In the genomic region with DNA sequence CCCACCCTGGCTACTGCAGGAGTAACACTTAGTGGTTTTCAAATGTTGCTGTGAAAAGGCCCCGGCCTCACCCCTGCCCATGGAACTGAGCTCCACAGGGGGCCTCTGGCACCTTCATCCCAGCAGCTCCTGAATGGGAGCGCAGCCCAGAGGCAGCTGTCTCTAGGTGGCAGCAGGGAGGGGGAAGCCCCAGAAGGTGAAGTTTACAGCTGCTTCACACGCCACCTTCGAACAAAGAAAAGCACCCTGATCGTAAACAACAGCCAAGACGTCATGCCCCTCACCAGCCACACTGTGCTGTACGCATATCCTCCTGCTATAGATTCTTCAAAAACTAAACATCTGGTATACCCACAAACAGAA, we compare ENCODE assay signal across 10 cellular contexts.
DNase-seq lines count a peak whose midpoint lies in the region; ATAC-seq and TF ChIP-seq lines count a peak whose summit lies in the region.
"Had no signal": no experiment of that assay in that cellular context is flagged by ENCODE, and none has a peak within 500 bp of the region (broad histone marks: within the 10 kb centered on the region; RNA-seq: fewer than 3 reads in every experiment).

No MANE protein-coding gene starts in this region.

- TF ChIP-seq CTCF in OCI-LY7 (conservative IDR thresholded peaks at IDR 0.05; ENCODE audit: low read length) (peak; percentile 51), kidney epithelial cell (IDR thresholded peaks at IDR 0.05; ENCODE audit: insufficient read depth, low read length, poor library complexity, severe bottlenecking) (peak; percentile 37)

- BruUV-seq in OCI-LY7 (replicated peaks; lab: Mats Ljungman, UMichigan), result no TSS peak

- H3K4me1 ChIP-seq in OCI-LY7 (ENCODE audit: insufficient read depth, low read length, poor library complexity, severe bottlenecking), result no peaks in the 10 kb centered on the region
- H3K4me1 ChIP-seq: lower lobe of right lung had no signal

- H4K20me1 ChIP-seq in OCI-LY7 (ENCODE audit: insufficient read depth, low read length), result no peaks in the 10 kb centered on the region

- no peaks in the 10 kb centered on the region for H3K9me2 ChIP-seq in OCI-LY7 (ENCODE audit: insufficient read depth, low read length)

- H3K27ac Mint-ChIP-seq in activated CD8-positive, alpha-beta T cell treated with anti-CD3 and anti-CD28 coated beads, Interleukin-2, amount 10 ng/mL, durations not matched to agents 7 days and 5 days, result no peak overlapping the region
- H3K27ac Mint-ChIP-seq: activated T-cell treated with anti-CD3 and anti-CD28 coated beads, Interleukin-2, amount 50 U/mL, for 24 hours had no signal

- no peak overlapping the region for H3K4me3 Mint-ChIP-seq in activated CD8-positive, alpha-beta T cell treated with anti-CD3 and anti-CD28 coated beads, Interleukin-2, amount 10 ng/mL, durations not matched to agents 7 days and 5 days
- H3K4me3 Mint-ChIP-seq: activated T-cell treated with anti-CD3 and anti-CD28 coated beads, Interleukin-2, amount 50 U/mL, for 24 hours had no signal

- H3K27me3 ChIP-seq in kidney epithelial cell (ENCODE audit: control insufficient read depth, insufficient read depth, low read length), result no peaks in the 10 kb centered on the region

- no peaks in the 10 kb centered on the region for H3K4me1 Mint-ChIP-seq in activated CD8-positive, alpha-beta T cell treated with anti-CD3 and anti-CD28 coated beads, Interleukin-2, amount 10 ng/mL, durations not matched to agents 7 days and 5 days (ENCODE audit: low read depth)

- no peaks in the 10 kb centered on the region for H3K36me3 ChIP-seq in OCI-LY7 (ENCODE audit: insufficient read depth, low read length)
- H3K36me3 ChIP-seq in kidney epithelial cell (ENCODE audit: control insufficient read depth, insufficient read depth, low read length), result no peaks in the 10 kb centered on the region
- H3K36me3 ChIP-seq: lower lobe of right lung had no signal

- H3K4me3 ChIP-seq in OCI-LY7 (ENCODE audit: low read depth, low read length, poor library complexity, severe bottlenecking) (no peak overlapping the region), kidney epithelial cell (ENCODE audit: low read depth, low read length) (no peak overlapping the region)
- H3K4me3 ChIP-seq: lower lobe of right lung had no signal

- no peaks in the 10 kb centered on the region for H3K36me3 Mint-ChIP-seq in activated CD8-positive, alpha-beta T cell treated with anti-CD3 and anti-CD28 coated beads, Interleukin-2, amount 10 ng/mL, durations not matched to agents 7 days and 5 days (ENCODE audit: low read depth)

- no peaks in the 10 kb centered on the region for H3K27me3 Mint-ChIP-seq in activated CD8-positive, alpha-beta T cell treated with anti-CD3 and anti-CD28 coated beads, Interleukin-2, amount 10 ng/mL, durations not matched to agents 7 days and 5 days (ENCODE audit: low read depth)
- H3K27me3 Mint-ChIP-seq: activated T-cell treated with anti-CD3 and anti-CD28 coated beads, Interleukin-2, amount 50 U/mL, for 24 hours had no signal

- H3K27ac ChIP-seq in OCI-LY7 (ENCODE audit: low read depth, low read length, poor library complexity, severe bottlenecking), result no peak overlapping the region
- H3K27ac ChIP-seq: lower lobe of right lung had no signal

- POLR2A ChIA-PET in OCI-LY7 (lab: Charles Lee), result no interaction called here
- POLR2A ChIA-PET in activated CD8-positive, alpha-beta T cell treated with anti-CD3 and anti-CD28 coated beads, Interleukin-2, amount 10 ng/mL, durations not matched to agents 7 days and 5 days (lab: Charles Lee), result no interaction called here

- no peak for ATAC-seq in activated CD8-positive, alpha-beta T cell treated with anti-CD3 and anti-CD28 coated beads, Interleukin-2, amount 10 ng/mL, durations not matched to agents 7 days and 5 days
- ATAC-seq: lower lobe of right lung had no signal

- intact Hi-C loops in OCI-LY7 (cut with micrococcal nuclease; ENCODE audit: unreplicated experiment), result no loop called here

- peak; percentile 78 for DNase-seq in DMS79 treated with DMSO at 0.1 percent for 48 hours (lab: John Stamatoyannopoulos, UW)
- DNase-seq in NCI-H1105 (lab: John Stamatoyannopoulos, UW), result peak; percentile 80
- no peak for DNase-seq in OCI-LY7 (ENCODE audit: low spot score)
- DNase-seq in kidney epithelial cell (ENCODE audit: low read depth), result no peak
- DNase-seq in activated CD8-positive, alpha-beta T cell treated with anti-CD3 and anti-CD28 coated beads, Interleukin-2, amount 10 ng/mL, durations not matched to agents 7 days and 5 days, result no peak
- DNase-seq in SW 1271 (lab: John Stamatoyannopoulos, UW), result no peak
- DNase-seq in OCI-M1 (lab: John Stamatoyannopoulos, UW), result no peak
- no peak for DNase-seq in HCEC 1CT
- DNase-seq: activated T-cell treated with anti-CD3 and anti-CD28 coated beads, Interleukin-2, amount 50 U/mL, for 24 hours had no signal

- CTCF ChIA-PET in OCI-LY7 (lab: Charles Lee; ENCODE audit: unreplicated experiment), result no interaction called here
- CTCF ChIA-PET in activated CD8-positive, alpha-beta T cell treated with anti-CD3 and anti-CD28 coated beads, Interleukin-2, amount 10 ng/mL, durations not matched to agents 7 days and 5 days (lab: Charles Lee), result no interaction called here

- no peak overlapping the region for H3K4me2 ChIP-seq in OCI-LY7 (ENCODE audit: low read length)

- H3K9me3 ChIP-seq in OCI-LY7 (ENCODE audit: low read length), result no peaks in the 10 kb centered on the region
- H3K9me3 ChIP-seq: lower lobe of right lung had no signal

- H2AFZ ChIP-seq in OCI-LY7 (ENCODE audit: low read length), result no peak overlapping the region

- H3K9me3 Mint-ChIP-seq in activated CD8-positive, alpha-beta T cell treated with anti-CD3 and anti-CD28 coated beads, Interleukin-2, amount 10 ng/mL, durations not matched to agents 7 days and 5 days (ENCODE audit: insufficient read depth), result no peaks in the 10 kb centered on the region
- H3K9me3 Mint-ChIP-seq: activated T-cell treated with anti-CD3 and anti-CD28 coated beads, Interleukin-2, amount 50 U/mL, for 24 hours had no signal

- no peaks in the 10 kb centered on the region for H3K79me2 ChIP-seq in OCI-LY7 (ENCODE audit: insufficient read depth, low read depth, low read length)

Comparison
In these comparisons a context has a peak if more than half of its experiments do, and no peak if none do; other contexts are left out.
1. DNase-seq: peak in DMS79 treated with DMSO at 0.1 percent for 48 hours (single experiment) and NCI-H1105 (single experiment); none in OCI-LY7 (single experiment), kidney epithelial cell (single experiment), activated CD8-positive, alpha-beta T cell treated with anti-CD3 and anti-CD28 coated beads, Interleukin-2, amount 10 ng/mL, durations not matched to agents 7 days and 5 days (single experiment), SW 1271 (0 of 2), OCI-M1 (single experiment) and HCEC 1CT (single experiment).